Comparison of ENCODE assay signal across 36 cellular contexts in genomic region chr1:206010101-206010500, GRCh38. TPM values are rescaled to one million over a fixed set of nuclear protein-coding genes. Genes with fewer than 3 reads are reported as not detected.
"Had no signal": no experiment of that assay in that cellular context is flagged by ENCODE, and none has a peak within 500 bp of the region (broad histone marks: within the 10 kb centered on the region; RNA-seq: fewer than 3 reads in every experiment).

No MANE protein-coding gene starts in this region.

- H3K36me3 ChIP-seq: esophagus muscularis mucosa, gastroesophageal sphincter, heart left ventricle, lower lobe of right lung, neural progenitor cell, prostate gland, sigmoid colon, thyroid gland had no signal

- H3K79me2 ChIP-seq: hepatocyte had no signal

- H3K9me3 Mint-ChIP-seq: mesothelial cell of epicardium; naive thymus-derived CD4-positive, alpha-beta T cell; nephron; neural progenitor cell; stimulated activated effector memory CD8-positive, alpha-beta T cell treated with anti-CD3 and anti-CD28 coated beads, Interleukin-12 subunit alpha, Interleukin-12 subunit beta, amount 100 ng/mL, for 72 hours; type B pancreatic cell had no signal

- H3K27me3 ChIP-seq: dorsolateral prefrontal cortex, esophagus muscularis mucosa, foreskin keratinocyte, gastroesophageal sphincter, heart left ventricle, hepatocyte, neural progenitor cell, sigmoid colon, stomach, thyroid gland had no signal

- H3K9me3 ChIP-seq: esophagus muscularis mucosa, gastroesophageal sphincter, heart left ventricle, lower lobe of right lung, mucosa of descending colon, prostate gland, sigmoid colon, stomach, thyroid gland had no signal

- H2AFZ ChIP-seq: hepatocyte, neural progenitor cell had no signal

- H3K4me1 ChIP-seq: esophagus muscularis mucosa, gastroesophageal sphincter, lower lobe of right lung, neural progenitor cell, prostate gland, sigmoid colon had no signal

- H3K36me3 Mint-ChIP-seq: mesothelial cell of epicardium; naive thymus-derived CD4-positive, alpha-beta T cell; neural progenitor cell; stimulated activated effector memory CD8-positive, alpha-beta T cell treated with anti-CD3 and anti-CD28 coated beads, Interleukin-12 subunit alpha, Interleukin-12 subunit beta, amount 100 ng/mL, for 72 hours; type B pancreatic cell had no signal

- H3K9ac ChIP-seq: neural progenitor cell had no signal

- H3K27ac Mint-ChIP-seq: mesothelial cell of epicardium, nephron, type B pancreatic cell had no signal

- H3K27ac ChIP-seq: dorsolateral prefrontal cortex, esophagus muscularis mucosa, foreskin keratinocyte, gastroesophageal sphincter, heart left ventricle, hepatocyte, lower lobe of right lung, neural progenitor cell, prostate gland, sigmoid colon, thyroid gland had no signal

- DNase-seq: central memory CD4-positive, alpha-beta T cell; dorsolateral prefrontal cortex; effector CD8-positive, alpha-beta T cell; foreskin keratinocyte; heart left ventricle; left cardiac atrium; left ventricle myocardium superior; lower lobe of right lung; mucosa of descending colon; naive thymus-derived CD4-positive, alpha-beta T cell; right cardiac atrium; sigmoid colon; stimulated activated CD4-positive, alpha-beta T cell treated with anti-CD3 and anti-CD28 coated beads, Interleukin-12 subunit alpha, Interleukin-12 subunit beta, amount 100 ng/mL, for 4 hours; stimulated activated CD4-positive, alpha-beta T cell treated with anti-CD3 and anti-CD28 coated beads, Interleukin-1b, Interleukin-23, amount 100 ng/mL, for 48 hours; stimulated activated CD4-positive, alpha-beta T cell treated with anti-CD3 and anti-CD28 coated beads, Interleukin-4, amount 100 ng/mL, for 1 hour; stimulated activated naive CD4-positive, alpha-beta T cell treated with Interleukin-2 at 50 U/mL for 16 hours; stomach; thyroid gland had no signal

- H3K4me3 Mint-ChIP-seq: mesothelial cell of epicardium; naive thymus-derived CD4-positive, alpha-beta T cell; nephron; neural progenitor cell; stimulated activated effector memory CD8-positive, alpha-beta T cell treated with anti-CD3 and anti-CD28 coated beads, Interleukin-12 subunit alpha, Interleukin-12 subunit beta, amount 100 ng/mL, for 72 hours; type B pancreatic cell had no signal

- ATAC-seq: foreskin keratinocyte; gastroesophageal sphincter; heart left ventricle; left cardiac atrium; left ventricle myocardium superior; lower lobe of right lung; mucosa of descending colon; naive thymus-derived CD4-positive, alpha-beta T cell; right cardiac atrium; stimulated activated effector memory CD8-positive, alpha-beta T cell treated with anti-CD3 and anti-CD28 coated beads, Interleukin-12 subunit alpha, Interleukin-12 subunit beta, amount 100 ng/mL, for 72 hours had no signal

- H3K27me3 Mint-ChIP-seq: type B pancreatic cell had no signal

- H3K4me2 ChIP-seq: hepatocyte, neural progenitor cell had no signal

- H3K4me3 ChIP-seq: dorsolateral prefrontal cortex, esophagus muscularis mucosa, gastroesophageal sphincter, heart left ventricle, hepatocyte, lower lobe of right lung, mucosa of descending colon, neural progenitor cell, prostate gland, sigmoid colon, skin epidermis, stomach, thyroid gland had no signal

RNA-seq across cellular contexts. Expression of gene RAB7B, which starts 6.9 kb away (rescaled TPM):
- total RNA-seq: endothelial cell of umbilical vein, epithelial cell of proximal tubule had no signal
- polyA plus RNA-seq: naive thymus-derived CD4-positive, alpha-beta T cell had no signal

RNA-seq across cellular contexts. Expression of gene CTSE, which starts 13.6 kb away (rescaled TPM):
- total RNA-seq: cerebellum; dorsolateral prefrontal cortex; endothelial cell of umbilical vein; epithelial cell of proximal tubule; fibroblast of lung; gastroesophageal sphincter; kidney epithelial cell; left cardiac atrium; mesothelial cell of epicardium; naive thymus-derived CD4-positive, alpha-beta T cell; osteoblast; prostate gland; sigmoid colon; subcutaneous adipose tissue had no signal
- polyA plus RNA-seq: fibroblast of lung; heart left ventricle; naive thymus-derived CD4-positive, alpha-beta T cell; right cardiac atrium had no signal

RNA-seq across cellular contexts. Expression of gene RHEX, which starts 42.9 kb away (rescaled TPM):
- total RNA-seq: cerebellum, endothelial cell of umbilical vein, fibroblast of lung, foreskin keratinocyte, hepatocyte, mesothelial cell of epicardium, osteoblast, temporal lobe had no signal
- polyA plus RNA-seq: endothelial cell of umbilical vein; fibroblast of lung; foreskin keratinocyte; naive thymus-derived CD4-positive, alpha-beta T cell; right cardiac atrium had no signal
